Comparison of ENCODE assay signal across 8 cellular contexts in genomic region chr11:35943761-35944502, GRCh38. TPM values are rescaled to one million over a fixed set of nuclear protein-coding genes. Genes with fewer than 3 reads are reported as not detected.
DNase-seq lines count a peak whose midpoint lies in the region; ATAC-seq and TF ChIP-seq lines count a peak whose summit lies in the region.

Gene LDLRAD3 (plus strand): TSS chr11:35944062. CDS start chr11:35944099, 37 bp downstream.

- H3K9me3 Mint-ChIP-seq in activated T-cell treated with anti-CD3 and anti-CD28 coated beads, Interleukin-2, amount 50 U/mL, for 24 hours = no peaks in the 10 kb centered on the region
- no peaks in the 10 kb centered on the region for H3K9me3 Mint-ChIP-seq in stimulated activated naive CD8-positive, alpha-beta T cell treated with anti-CD3 and anti-CD28 coated beads, Interleukin-15, Interleukin-2, amounts not matched to agents 100 ng/mL and 50 ng/mL, for 24 hours

- no peak within 1 kb of the TSS for H3K27ac Mint-ChIP-seq in activated T-cell treated with anti-CD3 and anti-CD28 coated beads, Interleukin-2, amount 50 U/mL, for 24 hours
- H3K27ac Mint-ChIP-seq in stimulated activated naive CD8-positive, alpha-beta T cell treated with anti-CD3 and anti-CD28 coated beads, Interleukin-15, Interleukin-2, amounts not matched to agents 100 ng/mL and 50 ng/mL, for 24 hours = peak within 1 kb of the TSS; percentile 38

- no peaks in the 10 kb centered on the region for H3K9me3 ChIP-seq in AG04450 (ENCODE audit: control insufficient read depth, insufficient read depth, low read length)
- H3K9me3 ChIP-seq in fibroblast of lung (ENCODE audit: control insufficient read depth, insufficient read depth, low read depth, low read length) = no peaks in the 10 kb centered on the region
- no peaks in the 10 kb centered on the region for H3K9me3 ChIP-seq in muscle layer of duodenum (ENCODE audit: control insufficient read depth in 1 of 2, low read length in 2 of 2)

- POLR2A ChIA-PET in AG04450 (lab: Yijun Ruan, JAX) = interaction anchor here (0.9 kb wide), 1 partner anchor 285 kb away, joined by 3 read pairs; no protein-coding TSS in a partner anchor

- H3K36me3 ChIP-seq in fibroblast of lung (ENCODE audit: control insufficient read depth, insufficient read depth, low read length) (no peaks in the 10 kb centered on the region), muscle layer of duodenum (ENCODE audit: control insufficient read depth in 1 of 2, insufficient read depth in 2 of 2, low read length in 2 of 2) (no peaks in the 10 kb centered on the region)

- CTCF ChIA-PET in AG04450 (lab: Charles Lee) = interaction anchor here (1.4 to 2.3 kb wide), 2 partner anchors 103 to 122 kb away, joined by 3 to 8 read pairs; no protein-coding TSS in a partner anchor

- H3K4me1 Mint-ChIP-seq in activated T-cell treated with anti-CD3 and anti-CD28 coated beads, Interleukin-2, amount 50 U/mL, for 24 hours (ENCODE audit: low read depth) = peaks cover 14% of the 10 kb centered on the region
- H3K4me1 Mint-ChIP-seq in stimulated activated naive CD8-positive, alpha-beta T cell treated with anti-CD3 and anti-CD28 coated beads, Interleukin-15, Interleukin-2, amounts not matched to agents 100 ng/mL and 50 ng/mL, for 24 hours (ENCODE audit: low read depth) = peaks cover 4% of the 10 kb centered on the region

- DNase-seq in AG04450 (ENCODE audit: low read depth, low spot score) = peak; percentile 56
- peak; percentile 89 for DNase-seq in NCI-H748 treated with DMSO at 0.1 percent for 48 hours (lab: John Stamatoyannopoulos, UW)
- DNase-seq in activated T-cell treated with anti-CD3 and anti-CD28 coated beads, Interleukin-2, amount 50 U/mL, for 24 hours = peak; percentile 69
- peak; percentile 87 for DNase-seq in fibroblast of lung (ENCODE audit: low read depth in 2 of 2)

- peak within 1 kb of the TSS; percentile 69 for H3K27ac ChIP-seq in AG04450 (ENCODE audit: low read depth, low read length)
- H3K27ac ChIP-seq in fibroblast of lung (ENCODE audit: insufficient read depth, low read length) = peak within 1 kb of the TSS; percentile 22
- H3K27ac ChIP-seq in muscle layer of duodenum (ENCODE audit: low read length) = peak within 1 kb of the TSS; percentile 72

- H4K20me1 ChIP-seq in fibroblast of lung (ENCODE audit: control insufficient read depth, extremely low read depth, insufficient read depth, low read length) = no peaks in the 10 kb centered on the region

- peaks cover 67% of the 10 kb centered on the region for H3K27me3 Mint-ChIP-seq in activated T-cell treated with anti-CD3 and anti-CD28 coated beads, Interleukin-2, amount 50 U/mL, for 24 hours
- H3K27me3 Mint-ChIP-seq in stimulated activated naive CD8-positive, alpha-beta T cell treated with anti-CD3 and anti-CD28 coated beads, Interleukin-15, Interleukin-2, amounts not matched to agents 100 ng/mL and 50 ng/mL, for 24 hours = peaks cover 63% of the 10 kb centered on the region

- H3K36me3 Mint-ChIP-seq in activated T-cell treated with anti-CD3 and anti-CD28 coated beads, Interleukin-2, amount 50 U/mL, for 24 hours (ENCODE audit: low read depth) = no peaks in the 10 kb centered on the region
- no peaks in the 10 kb centered on the region for H3K36me3 Mint-ChIP-seq in stimulated activated naive CD8-positive, alpha-beta T cell treated with anti-CD3 and anti-CD28 coated beads, Interleukin-15, Interleukin-2, amounts not matched to agents 100 ng/mL and 50 ng/mL, for 24 hours (ENCODE audit: low read depth)

- peak within 1 kb of the TSS; percentile 52 for H2AFZ ChIP-seq in fibroblast of lung (ENCODE audit: low read length)

- H3K4me3 ChIP-seq in AG04450 (ENCODE audit: low read depth, low read length) (peak within 1 kb of the TSS; percentile 78), fibroblast of lung (replicated peaks in 1 of 4; ENCODE audit: control extremely low read depth in 1 of 4, insufficient read depth in 1 of 4, low read depth in 3 of 4, low read length in 4 of 4) (peak within 1 kb of the TSS; percentile 48 to 89 (median 78)), muscle layer of duodenum (ENCODE audit: low read depth in 1 of 2, low read length in 2 of 2) (peak within 1 kb of the TSS; percentile 56 to 71)

- H3K4me2 ChIP-seq in fibroblast of lung (ENCODE audit: extremely low read depth, insufficient read depth, low read length) = peak within 1 kb of the TSS; percentile 80

- H3K9ac ChIP-seq in fibroblast of lung (ENCODE audit: insufficient read depth, low read length) = peak within 1 kb of the TSS; percentile 62

- H3K27me3 ChIP-seq in AG04450 (ENCODE audit: control insufficient read depth, insufficient read depth, low read length) (no peaks in the 10 kb centered on the region), fibroblast of lung (ENCODE audit: control insufficient read depth, insufficient read depth, low read length) (no peaks in the 10 kb centered on the region), muscle layer of duodenum (ENCODE audit: low read depth, low read length) (no peaks in the 10 kb centered on the region)

- H3K4me3 Mint-ChIP-seq in activated T-cell treated with anti-CD3 and anti-CD28 coated beads, Interleukin-2, amount 50 U/mL, for 24 hours = peak within 1 kb of the TSS; percentile 71
- H3K4me3 Mint-ChIP-seq in stimulated activated naive CD8-positive, alpha-beta T cell treated with anti-CD3 and anti-CD28 coated beads, Interleukin-15, Interleukin-2, amounts not matched to agents 100 ng/mL and 50 ng/mL, for 24 hours = peak within 1 kb of the TSS; percentile 79

- TF ChIP-seq CTCF in AG04450 (IDR thresholded peaks at IDR 0.05; ENCODE audit: low read depth, low read length) (no peak), fibroblast of lung (conservative IDR thresholded peaks at IDR 0.05 in 1 of 2, IDR thresholded peaks at IDR 0.05 in 1 of 2; ENCODE audit: low read depth in 1 of 2, low read length in 2 of 2) (no peak)

- peaks cover 6% of the 10 kb centered on the region for H3K4me1 ChIP-seq in fibroblast of lung (ENCODE audit: control insufficient read depth, extremely low read depth, insufficient read depth, low read length)
- H3K4me1 ChIP-seq in muscle layer of duodenum (ENCODE audit: control insufficient read depth in 1 of 2, insufficient read depth in 2 of 2, low read length in 2 of 2) = peaks cover 0 to 12% of the 10 kb centered on the region in 2 donors

- ATAC-seq in GM19023 (IDR thresholded peaks at IDR 0.05; ENCODE audit: unreplicated experiment) (peak; percentile 78), HG03342 (IDR thresholded peaks at IDR 0.05; ENCODE audit: unreplicated experiment) (peak; percentile 61)

- H3K79me2 ChIP-seq in fibroblast of lung (ENCODE audit: control insufficient read depth, insufficient read depth, low read length) = peaks cover 3% of the 10 kb centered on the region

RNA-seq across cellular contexts. Expression of gene LDLRAD3, which starts in this region (rescaled TPM):
- polyA plus RNA-seq in AG04450 (2011; rRNA removed) = 7.8 and 8.8 TPM in 2 replicates
- 9.0 and 14.5 TPM in 2 replicates for polyA minus RNA-seq in AG04450 (2011; rRNA and poly(A)+ RNA removed)
- total RNA-seq in fibroblast of lung = 3.8 and 4.9 TPM in 2 replicates
- 5.6 and 7.8 TPM in 2 replicates for polyA plus RNA-seq in fibroblast of lung
- 4.9 and 8.8 TPM in 2 replicates for polyA plus RNA-seq in fibroblast of lung (2012)
- 8.6 and 20.4 TPM in 2 replicates for polyA minus RNA-seq in fibroblast of lung (ENCODE audit: low replicate concordance)

Comparison
In these comparisons a context has a peak if more than half of its experiments do, and no peak if none do; other contexts are left out.
1. Peak in every context shown above with its lines: DNase-seq, ATAC-seq, H3K4me3 ChIP-seq and H3K27ac ChIP-seq.
2. H3K27ac ChIP-seq: peak in every context shown above with its lines; median percentile 72 in muscle layer of duodenum; 69 in AG04450; 22 in fibroblast of lung.